18 cellular contexts compared by ENCODE assay signal in genomic region chr15:90348456-90348855, GRCh38.
"Had no signal": no experiment of that assay in that cellular context is flagged by ENCODE, and none has a peak within 500 bp of the region (broad histone marks: within the 10 kb centered on the region; RNA-seq: fewer than 3 reads in every experiment).

No MANE protein-coding gene starts in this region.

- H3K4me3 ChIP-seq: dorsolateral prefrontal cortex, esophagus squamous epithelium, hepatocyte, mucosa of descending colon, suprapubic skin, thyroid gland had no signal

- DNase-seq: cortex of kidney; dorsolateral prefrontal cortex; effector memory CD4-positive, alpha-beta T cell; esophagus squamous epithelium; foreskin fibroblast; head of caudate nucleus; kidney glomerular epithelial cell; mucosa of descending colon; naive thymus-derived CD8-positive, alpha-beta T cell; small intestine; stimulated activated CD4-positive, alpha-beta T cell treated with anti-CD3 and anti-CD28 coated beads, Interleukin-12 subunit alpha, Interleukin-12 subunit beta, amount 100 ng/mL, for 4 hours; stimulated activated CD4-positive, alpha-beta T cell treated with anti-CD3 and anti-CD28 coated beads, Interleukin-2, amount 100 ng/mL, for 48 hours; stimulated activated naive CD8-positive, alpha-beta T cell treated with anti-CD3 and anti-CD28 coated beads, Interleukin-15, Interleukin-2, amounts not matched to agents 100 U/mL and 50 U/mL, for 24 hours; thyroid gland had no signal

- H3K27ac ChIP-seq: dorsolateral prefrontal cortex, esophagus squamous epithelium, hepatocyte, neutrophil, suprapubic skin, thyroid gland had no signal

- H3K27me3 ChIP-seq: dorsolateral prefrontal cortex, esophagus squamous epithelium, hepatocyte, suprapubic skin, thyroid gland had no signal

- H3K36me3 ChIP-seq: esophagus squamous epithelium, neutrophil, suprapubic skin, thyroid gland had no signal

- ATAC-seq: mucosa of descending colon; naive thymus-derived CD8-positive, alpha-beta T cell; sciatic nerve; stimulated activated naive CD8-positive, alpha-beta T cell treated with anti-CD3 and anti-CD28 coated beads, Interleukin-15, Interleukin-2, amounts not matched to agents 100 U/mL and 50 U/mL, for 24 hours had no signal

- H3K9me3 ChIP-seq: esophagus squamous epithelium, mucosa of descending colon, neutrophil, suprapubic skin, thyroid gland had no signal
